ENCODE assay signal across 9 cellular contexts in the genomic region with DNA sequence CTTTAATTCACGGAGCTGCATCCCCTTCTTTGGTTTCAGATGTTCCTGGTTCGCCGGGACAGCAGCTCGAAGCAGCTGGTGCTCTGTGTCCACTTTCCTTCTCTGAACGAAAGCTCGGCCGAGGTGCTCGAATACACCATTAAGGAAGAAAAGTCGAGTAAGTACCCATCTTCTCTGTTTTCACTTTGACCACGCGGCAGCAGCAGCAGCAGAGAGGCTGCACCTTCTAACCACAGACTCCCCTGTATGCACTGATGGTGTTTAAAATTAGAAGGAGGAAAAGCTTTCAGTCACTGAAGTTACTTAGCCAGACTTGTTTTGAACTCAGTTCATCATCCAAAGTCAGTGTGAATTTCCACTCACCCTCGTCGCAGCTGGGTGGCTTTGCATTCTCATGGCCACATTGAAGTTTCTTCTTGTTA.
A peak's percentile ranks its signal among the peaks of the same experiment; 100 is the strongest.
DNase-seq lines count a peak whose midpoint lies in the region; ATAC-seq and TF ChIP-seq lines count a peak whose summit lies in the region.
"Had no signal": no experiment of that assay in that cellular context is flagged by ENCODE, and none has a peak within 500 bp of the region (broad histone marks: within the 10 kb centered on the region; RNA-seq: fewer than 3 reads in every experiment).

No MANE protein-coding gene starts in this region.

- peak overlapping the region; percentile 63 for H3K4me3 Mint-ChIP-seq in activated naive CD8-positive, alpha-beta T cell treated with anti-CD3 and anti-CD28 coated beads for 36 hours
- H3K4me3 Mint-ChIP-seq in progenitor cell of endocrine pancreas (ENCODE audit: low read depth), result no peak overlapping the region

- peaks cover 73% of the 10 kb centered on the region for H3K36me3 Mint-ChIP-seq in activated naive CD8-positive, alpha-beta T cell treated with anti-CD3 and anti-CD28 coated beads for 36 hours
- peaks cover 1% of the 10 kb centered on the region for H3K36me3 Mint-ChIP-seq in progenitor cell of endocrine pancreas (ENCODE audit: insufficient read depth)

- H3K9me3 Mint-ChIP-seq in activated naive CD8-positive, alpha-beta T cell treated with anti-CD3 and anti-CD28 coated beads for 36 hours, result no peaks in the 10 kb centered on the region
- H3K9me3 Mint-ChIP-seq in progenitor cell of endocrine pancreas (ENCODE audit: low read depth), result no peaks in the 10 kb centered on the region

- ATAC-seq in GM21360 (IDR thresholded peaks at IDR 0.05; ENCODE audit: unreplicated experiment) (peak; percentile 68), HG03342 (IDR thresholded peaks at IDR 0.05; ENCODE audit: unreplicated experiment) (peak; percentile 68), omental fat pad (ENCODE audit: low FRiP score) (no peak)

- DNase-seq in GM13977 (ENCODE audit: low spot score) (peak; percentile 65), progenitor cell of endocrine pancreas (ENCODE audit: low spot score, unreplicated experiment) (no peak), HuH-7 (ENCODE audit: low spot score) (no peak), omental fat pad (ENCODE audit: low spot score) (no peak), CD1c-positive myeloid dendritic cell (ENCODE audit: extremely low spot score) (no peak)
- peak; percentile 38 for DNase-seq in activated naive CD8-positive, alpha-beta T cell treated with anti-CD3 and anti-CD28 coated beads for 36 hours
- DNase-seq: NCI-H1092 treated with DMSO at 0.1 percent for 48 hours had no signal

- TF ChIP-seq CTCF in GM13977 (IDR thresholded peaks at IDR 0.05; ENCODE audit: extremely low read depth, insufficient read depth, missing control alignments), result no peak
- no peak for TF ChIP-seq CTCF in progenitor cell of endocrine pancreas (IDR thresholded peaks at IDR 0.05; ENCODE audit: unreplicated experiment)
- no peak for TF ChIP-seq CTCF in omental fat pad (IDR thresholded peaks at IDR 0.05)

- H3K4me1 Mint-ChIP-seq in activated naive CD8-positive, alpha-beta T cell treated with anti-CD3 and anti-CD28 coated beads for 36 hours, result peaks cover 79% of the 10 kb centered on the region
- no peaks in the 10 kb centered on the region for H3K4me1 Mint-ChIP-seq in progenitor cell of endocrine pancreas (ENCODE audit: low read depth)

- H3K27ac Mint-ChIP-seq in activated naive CD8-positive, alpha-beta T cell treated with anti-CD3 and anti-CD28 coated beads for 36 hours, result peak overlapping the region; percentile 92
- H3K27ac Mint-ChIP-seq in progenitor cell of endocrine pancreas, result no peak overlapping the region

- H3K27me3 Mint-ChIP-seq in activated naive CD8-positive, alpha-beta T cell treated with anti-CD3 and anti-CD28 coated beads for 36 hours, result no peaks in the 10 kb centered on the region
- H3K27me3 Mint-ChIP-seq in progenitor cell of endocrine pancreas, result no peaks in the 10 kb centered on the region

- in situ Hi-C loops in GM13977 (cut with MboI; ENCODE audit: low pct_unique_long_range_greater_than_20kb, low sequenced_read_pairs, unreplicated experiment), result loop anchor here (25.0 kb wide), 1 partner anchor 210 kb away; a partner anchor contains a TSS

Comparison
In these comparisons a context has a peak if more than half of its experiments do, and no peak if none do; other contexts are left out.
1. DNase-seq: peak in GM13977 (single experiment) and activated naive CD8-positive, alpha-beta T cell treated with anti-CD3 and anti-CD28 coated beads for 36 hours (single experiment); none in progenitor cell of endocrine pancreas (single experiment), HuH-7 (single experiment), omental fat pad (single experiment) and CD1c-positive myeloid dendritic cell (single experiment).